Comparison of ENCODE assay signal across 8 cellular contexts in the genomic region with DNA sequence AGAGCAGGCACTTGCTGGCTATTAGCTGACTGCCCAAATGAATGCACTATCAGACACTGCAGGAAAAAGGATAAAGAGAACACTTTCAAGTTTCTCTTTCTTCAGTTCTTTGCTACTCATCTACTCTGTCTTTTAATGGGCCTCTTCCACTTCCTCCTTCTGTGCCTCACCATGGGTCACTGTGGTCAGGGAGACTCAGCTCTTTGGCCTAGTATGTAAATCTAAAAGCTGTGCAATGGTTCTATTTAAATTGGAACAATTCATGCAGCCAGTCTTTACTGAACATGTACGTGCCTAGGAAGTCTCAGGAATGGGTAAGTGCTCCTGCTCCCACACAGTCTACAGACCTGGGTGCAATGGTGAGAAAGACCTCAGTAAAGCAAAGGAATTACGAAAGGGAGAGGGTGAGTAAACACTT.
DNase-seq lines count a peak whose midpoint lies in the region; ATAC-seq and TF ChIP-seq lines count a peak whose summit lies in the region.

No MANE protein-coding gene starts in this region.

- in situ Hi-C loops in gastrocnemius medialis (cut with MboI; ENCODE audit: low sequenced_read_pairs in 4 of 4), result no loop called here

- no TSS peak for BruUV-seq in Caco-2 (replicated peaks; lab: Mats Ljungman, UMichigan)

- no peak for TF ChIP-seq POLR2A in gastrocnemius medialis (IDR thresholded peaks at IDR 0.05)

- peaks cover 7% of the 10 kb centered on the region for H3K4me1 Mint-ChIP-seq in activated T-helper 17 cell treated with anti-CD3 and anti-CD28 coated beads, Interleukin-2, amount 50 U/mL, for 72 hours
- peaks cover 7% of the 10 kb centered on the region for H3K4me1 Mint-ChIP-seq in Caco-2 (ENCODE audit: low read depth, unreplicated experiment)

- POLR2A ChIA-PET in GM10248 (lab: Yijun Ruan, JAX) (interaction anchor here (0.6 to 1.8 kb wide), 4 partner anchors 17 to 68 kb away, joined by 3 to 7 read pairs (median 3); no protein-coding TSS in a partner anchor), RWPE1 (lab: Yijun Ruan, JAX; ENCODE audit: low non-redundant PET) (no interaction called here), Caco-2 (lab: Charles Lee) (no interaction called here)

- H3K27me3 Mint-ChIP-seq in activated T-helper 17 cell treated with anti-CD3 and anti-CD28 coated beads, Interleukin-2, amount 50 U/mL, for 72 hours, result no peaks in the 10 kb centered on the region
- H3K27me3 Mint-ChIP-seq in Caco-2 (ENCODE audit: insufficient read depth, unreplicated experiment), result no peaks in the 10 kb centered on the region

- no peak overlapping the region for H3K27ac ChIP-seq in RWPE1
- no peak overlapping the region for H3K27ac ChIP-seq in gastrocnemius medialis

- peaks cover 10% of the 10 kb centered on the region; the same call in 1 of the 2 replicates for H3K4me1 ChIP-seq in Caco-2
- no peaks in the 10 kb centered on the region for H3K4me1 ChIP-seq in gastrocnemius medialis

- no peak overlapping the region for H3K27ac Mint-ChIP-seq in activated T-helper 17 cell treated with anti-CD3 and anti-CD28 coated beads, Interleukin-2, amount 50 U/mL, for 72 hours
- H3K27ac Mint-ChIP-seq in Caco-2 (ENCODE audit: unreplicated experiment), result no peak overlapping the region

- intact Hi-C loops in Caco-2 (cut with micrococcal nuclease; ENCODE audit: unreplicated experiment) (loop anchor here (2.0 kb wide), 1 partner anchor 20 kb away; no protein-coding TSS in a partner anchor), gastrocnemius medialis (cut with DNase I; ENCODE audit: low total_unique reads) (no loop called here)

- ATAC-seq in GM19463 (IDR thresholded peaks at IDR 0.05; ENCODE audit: unreplicated experiment), result peak; percentile 41
- ATAC-seq in HG03175 (IDR thresholded peaks at IDR 0.05; ENCODE audit: unreplicated experiment), result peak; percentile 50
- ATAC-seq in activated T-helper 17 cell treated with anti-CD3 and anti-CD28 coated beads, Interleukin-2, amount 50 U/mL, for 72 hours (replicated peaks), result peak; percentile 52
- ATAC-seq in gastrocnemius medialis, result no peak

- no peak for TF ChIP-seq CTCF in GM10248 (IDR thresholded peaks at IDR 0.05; ENCODE audit: control extremely low read depth, extremely low read depth, low read depth, missing control alignments)
- no peak for TF ChIP-seq CTCF in RWPE1 (conservative IDR thresholded peaks at IDR 0.05; ENCODE audit: low read depth)
- no peak for TF ChIP-seq CTCF in Caco-2 (IDR thresholded peaks at IDR 0.05; ENCODE audit: insufficient read depth in 1 of 2, low read depth in 1 of 2, low read length in 1 of 2, severe bottlenecking in 1 of 2, unreplicated experiment in 1 of 2)
- TF ChIP-seq CTCF in gastrocnemius medialis (IDR thresholded peaks at IDR 0.05 in 4 of 5, conservative IDR thresholded peaks at IDR 0.05 in 1 of 5), result no peak

- H3K27me3 ChIP-seq in Caco-2 (replicated peaks; ENCODE audit: control insufficient read depth, insufficient read depth, low read length), result no peaks in the 10 kb centered on the region
- H3K27me3 ChIP-seq in gastrocnemius medialis, result no peaks in the 10 kb centered on the region

- no peaks in the 10 kb centered on the region for H3K9me3 ChIP-seq in Caco-2
- H3K9me3 ChIP-seq in gastrocnemius medialis, result no peaks in the 10 kb centered on the region

- H3K4me3 ChIP-seq in Caco-2 (ENCODE audit: low read depth, low read length), result no peak overlapping the region
- H3K4me3 ChIP-seq in gastrocnemius medialis, result no peak overlapping the region

- no peak overlapping the region for H3K4me3 Mint-ChIP-seq in activated T-helper 17 cell treated with anti-CD3 and anti-CD28 coated beads, Interleukin-2, amount 50 U/mL, for 72 hours
- H3K4me3 Mint-ChIP-seq in Caco-2 (ENCODE audit: unreplicated experiment), result no peak overlapping the region

- peaks cover 24% of the 10 kb centered on the region for H3K36me3 Mint-ChIP-seq in activated T-helper 17 cell treated with anti-CD3 and anti-CD28 coated beads, Interleukin-2, amount 50 U/mL, for 72 hours (ENCODE audit: low read depth)
- peaks cover 5% of the 10 kb centered on the region for H3K36me3 Mint-ChIP-seq in Caco-2 (ENCODE audit: insufficient read depth, unreplicated experiment)

- H3K36me3 ChIP-seq in Caco-2 (ENCODE audit: control insufficient read depth, insufficient read depth, low read length) (no peaks in the 10 kb centered on the region), gastrocnemius medialis (no peaks in the 10 kb centered on the region)

- CTCF ChIA-PET in GM10248 (lab: Yijun Ruan, JAX) (interaction anchor here (0.9 to 2.4 kb wide), 6 partner anchors 12 to 58 kb away, joined by 3 to 11 read pairs (median 4); no protein-coding TSS in a partner anchor), RWPE1 (lab: Yijun Ruan, JAX) (interaction anchor here (0.7 kb wide), 1 partner anchor 13 kb away, joined by 3 read pairs; no protein-coding TSS in a partner anchor), Caco-2 (lab: Charles Lee) (no interaction called here)

- DNase-seq in GM10248 (ENCODE audit: extremely low spot score), result peak; percentile 66
- no peak for DNase-seq in RWPE1 (ENCODE audit: low spot score)
- no peak for DNase-seq in HPDE6-E6E7 (ENCODE audit: extremely low spot score)
- no peak for DNase-seq in Caco-2
- DNase-seq in gastrocnemius medialis, result no peak

- peaks cover 9% of the 10 kb centered on the region for H3K9me3 Mint-ChIP-seq in activated T-helper 17 cell treated with anti-CD3 and anti-CD28 coated beads, Interleukin-2, amount 50 U/mL, for 72 hours
- peaks cover 9% of the 10 kb centered on the region for H3K9me3 Mint-ChIP-seq in Caco-2 (ENCODE audit: unreplicated experiment)

Comparison
In these comparisons a context has a peak if more than half of its experiments do, and no peak if none do; other contexts are left out.
1. ATAC-seq: peak in GM19463 (single experiment), HG03175 (single experiment) and activated T-helper 17 cell treated with anti-CD3 and anti-CD28 coated beads, Interleukin-2, amount 50 U/mL, for 72 hours (single experiment); none in gastrocnemius medialis (0 of 2).